In the genomic region with DNA sequence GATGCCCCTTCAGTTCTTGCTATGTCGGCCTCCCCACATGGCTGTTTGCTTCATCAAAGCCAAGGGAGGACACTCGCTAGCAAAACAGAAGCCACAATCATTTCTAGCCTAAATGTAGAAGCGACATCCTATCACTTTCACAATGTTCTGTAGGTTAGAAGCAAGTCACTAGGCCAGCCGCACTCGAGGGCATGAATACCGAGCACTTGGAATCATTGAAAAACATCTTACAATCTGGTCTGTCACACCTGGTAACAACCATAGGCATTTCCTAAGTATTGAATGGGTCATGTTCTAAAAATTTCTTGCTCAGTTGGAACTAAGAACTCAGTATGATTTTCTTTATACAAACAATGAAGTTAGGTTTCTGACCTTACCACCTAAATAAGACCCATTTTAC, we compare ENCODE assay signal across 1 cellular context.
TF ChIP-seq lines count a peak whose summit lies in the region.

No MANE protein-coding gene starts in this region.

TF ChIP-seq in IMR-90, 13 proteins besides CTCF, POLR2A, EP300 and RAD21 (continued from another document):
- TF ChIP-seq ELK1 (IDR thresholded peaks at IDR 0.05; ENCODE audit: borderline replicate concordance, low read depth, low read length) (no peak), NFE2L2 (IDR thresholded peaks at IDR 0.05; ENCODE audit: low read depth, low read length) (no peak), MAFK (IDR thresholded peaks at IDR 0.05; ENCODE audit: low read depth, low read length) (no peak), CHD1 (IDR thresholded peaks at IDR 0.05; ENCODE audit: low read depth, low read length) (no peak), FOS (IDR thresholded peaks at IDR 0.05; ENCODE audit: low read depth, low read length) (no peak)
- TF ChIP-seq, protein P1, sequence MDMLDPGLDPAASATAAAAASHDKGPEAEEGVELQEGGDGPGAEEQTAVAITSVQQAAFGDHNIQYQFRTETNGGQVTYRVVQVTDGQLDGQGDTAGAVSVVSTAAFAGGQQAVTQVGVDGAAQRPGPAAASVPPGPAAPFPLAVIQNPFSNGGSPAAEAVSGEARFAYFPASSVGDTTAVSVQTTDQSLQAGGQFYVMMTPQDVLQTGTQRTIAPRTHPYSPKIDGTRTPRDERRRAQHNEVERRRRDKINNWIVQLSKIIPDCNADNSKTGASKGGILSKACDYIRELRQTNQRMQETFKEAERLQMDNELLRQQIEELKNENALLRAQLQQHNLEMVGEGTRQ (IDR thresholded peaks at IDR 0.05; ENCODE audit: low read depth, low read length), result no peak
